ENCODE assay signal across 15 cellular contexts in genomic region chr21:31316072-31316471, GRCh38. TPM values are rescaled to one million over a fixed set of nuclear protein-coding genes. Genes with fewer than 3 reads are reported as not detected.
DNase-seq lines count a peak whose midpoint lies in the region; ATAC-seq and TF ChIP-seq lines count a peak whose summit lies in the region.
"Had no signal": no experiment of that assay in that cellular context is flagged by ENCODE, and none has a peak within 500 bp of the region (broad histone marks: within the 10 kb centered on the region; RNA-seq: fewer than 3 reads in every experiment).

No MANE protein-coding gene starts in this region.

- H3K4me1 ChIP-seq in HCT116 (ENCODE audit: control insufficient read depth in 1 of 2, insufficient read depth in 2 of 2, low read length in 2 of 2), result peaks cover 61 to 82% of the 10 kb centered on the region in 2 experiments
- peaks cover 8% of the 10 kb centered on the region for H3K4me1 ChIP-seq in endodermal cell (ENCODE audit: control insufficient read depth, insufficient read depth, low read length)
- H3K4me1 ChIP-seq in psoas muscle, result no peaks in the 10 kb centered on the region
- H3K4me1 ChIP-seq: Caco-2, HAP-1 had no signal

- peaks cover 20% of the 10 kb centered on the region for H3K4me1 Mint-ChIP-seq in WTC11
- peaks cover 24% of the 10 kb centered on the region for H3K4me1 Mint-ChIP-seq in endodermal cell

- H3K36me3 Mint-ChIP-seq in WTC11 (no peaks in the 10 kb centered on the region), endodermal cell (ENCODE audit: low read depth) (peaks cover 2% of the 10 kb centered on the region)

- no peak overlapping the region for H2AFZ ChIP-seq in HCT116 (ENCODE audit: low read depth, low read length, poor library complexity, severe bottlenecking)

- TSS peak; percentile 43 for BruUV-seq in HCT116 (replicated peaks; lab: Mats Ljungman, UMichigan)

- H4K20me1 ChIP-seq in HCT116 (ENCODE audit: insufficient read depth), result no peaks in the 10 kb centered on the region

- H3K9ac ChIP-seq in HCT116 (ENCODE audit: low read length) (peak overlapping the region; percentile 40), endodermal cell (ENCODE audit: extremely low read depth, low read length, poor library complexity, severe bottlenecking) (no peak overlapping the region)

- peak overlapping the region; percentile 76 for H3K27ac Mint-ChIP-seq in WTC11
- peak overlapping the region; percentile 27 for H3K27ac Mint-ChIP-seq in endodermal cell
- H3K27ac Mint-ChIP-seq: CD4-positive, alpha-beta memory T cell had no signal

- DNase-seq in HCT116 (ENCODE audit: low read depth, low spot score) (no peak), WTC11 (ENCODE audit: low spot score) (no peak), endodermal cell (no peak), UCSD-AML1 (lab: John Stamatoyannopoulos, UW; ENCODE audit: unreplicated experiment) (no peak), T-helper 9 cell (no peak), psoas muscle (no peak)
- no peak for DNase-seq in activated CD4-positive, alpha-beta T cell treated with anti-CD3 and anti-CD28 coated beads, Interleukin-2, amount 50 U/mL, for 48 hours
- DNase-seq: Caco-2; CD4-positive, alpha-beta memory T cell; DMS153; DND-41; GDM1; GOT3 had no signal

- CTCF ChIA-PET in HCT116 (lab: Charles Lee), result no interaction called here
- CTCF ChIA-PET in WTC11 (lab: Charles Lee), result no interaction called here

- no peaks in the 10 kb centered on the region for H3K9me3 Mint-ChIP-seq in WTC11
- H3K9me3 Mint-ChIP-seq in endodermal cell, result no peaks in the 10 kb centered on the region
- H3K9me3 Mint-ChIP-seq: CD4-positive, alpha-beta memory T cell had no signal

- H3K4me3 Mint-ChIP-seq in WTC11 (no peak overlapping the region), endodermal cell (no peak overlapping the region)
- H3K4me3 Mint-ChIP-seq: CD4-positive, alpha-beta memory T cell had no signal

- POLR2A ChIA-PET in HCT116 (lab: Charles Lee) (interaction anchor here (0.6 to 1.7 kb wide), 2 partner anchors 51 to 243 kb away, joined by 3 to 6 read pairs; no protein-coding TSS in a partner anchor), WTC11 (lab: Charles Lee) (no interaction called here)

- H3K9me2 ChIP-seq in HCT116 (ENCODE audit: insufficient read depth), result no peaks in the 10 kb centered on the region

- peak overlapping the region; percentile 62 for H3K4me2 ChIP-seq in HCT116 (ENCODE audit: low read length)

- H3K9me3 ChIP-seq in HCT116 (ENCODE audit: control insufficient read depth in 1 of 2, insufficient read depth in 1 of 2, low read depth in 1 of 2, low read length in 2 of 2) (no peaks in the 10 kb centered on the region), endodermal cell (ENCODE audit: control insufficient read depth, low read length) (no peaks in the 10 kb centered on the region), psoas muscle (no peaks in the 10 kb centered on the region)
- H3K9me3 ChIP-seq: Caco-2, HAP-1 had no signal

- TF ChIP-seq POLR2A in HCT116 (IDR thresholded peaks at IDR 0.05; ENCODE audit: borderline replicate concordance, extremely low read depth, insufficient read depth, insufficient read length), result no peak

- H3K27me3 Mint-ChIP-seq in WTC11 (ENCODE audit: low read depth) (no peaks in the 10 kb centered on the region), endodermal cell (ENCODE audit: insufficient read depth) (no peaks in the 10 kb centered on the region)
- H3K27me3 Mint-ChIP-seq: CD4-positive, alpha-beta memory T cell had no signal

- TF ChIP-seq CTCF in HCT116 (IDR thresholded peaks at IDR 0.05 in 2 of 3, conservative IDR thresholded peaks at IDR 0.05 in 1 of 3; ENCODE audit: borderline replicate concordance in 1 of 3, insufficient read depth in 1 of 3, low read depth in 2 of 3, low read length in 2 of 3), result no peak
- TF ChIP-seq CTCF in WTC11 (IDR thresholded peaks at IDR 0.05), result no peak
- no peak for TF ChIP-seq CTCF in endodermal cell (conservative IDR thresholded peaks at IDR 0.05)
- TF ChIP-seq CTCF in psoas muscle (IDR thresholded peaks at IDR 0.05), result no peak

- intact Hi-C loops in HCT116 (cut with micrococcal nuclease) (loop anchor here (2.0 kb wide), 1 partner anchor 33 kb away; no protein-coding TSS in a partner anchor), psoas muscle (cut with DNase I) (no loop called here)

- H3K79me2 ChIP-seq in HCT116 (ENCODE audit: insufficient read depth, low read length), result 0 out of 2 replicates have a peak, but pooled peaks cover 3% of the 10 kb centered on the region

- H3K27me3 ChIP-seq in HCT116 (ENCODE audit: insufficient read depth, low read length) (no peaks in the 10 kb centered on the region), endodermal cell (ENCODE audit: control insufficient read depth, insufficient read depth, low read length, poor library complexity, severe bottlenecking) (no peaks in the 10 kb centered on the region), psoas muscle (ENCODE audit: insufficient read depth in 3 of 3, low read length in 2 of 3) (no peaks in the 10 kb centered on the region)

- H3K27ac ChIP-seq in HCT116 (ENCODE audit: low read depth, low read length), result peak overlapping the region; percentile 96
- H3K27ac ChIP-seq in endodermal cell (ENCODE audit: low read depth, low read length), result no peak overlapping the region
- H3K27ac ChIP-seq in psoas muscle, result no peak overlapping the region

- RAD21 ChIA-PET in HCT116 (lab: Charles Lee; ENCODE audit: low non-redundant PET in 1 of 2, low total read pairs in 2 of 2, uncharacterized antibody in 2 of 2, unreplicated experiment in 2 of 2), result interaction anchor here in 1 of 2 experiments (1.0 kb wide), 1 partner anchor 265 kb away, joined by 3 read pairs; no protein-coding TSS in a partner anchor

- 77 to 100% methylated on average over 2 to 3 of the region's 3 CpGs for WGBS in endodermal cell (ENCODE audit: insufficient coverage in 1 of 2, insufficient read length in 1 of 2), 2 experiments
- WGBS in psoas muscle, 3 donors, result 87 to 93% (median 92%) methylated on average over 3 of the region's 3 CpGs

- peak; percentile 5 for ATAC-seq in HCT116
- ATAC-seq in WTC11, result no peak
- ATAC-seq in psoas muscle, result no peak
- ATAC-seq: GM12878 had no signal

- no peak for TF ChIP-seq RAD21 in HCT116 (IDR thresholded peaks at IDR 0.05; ENCODE audit: low read depth)

- peak overlapping the region in 1 of 2 experiments; percentile 26; a peak in 2 of 4 replicates for H3K4me3 ChIP-seq in HCT116 (replicated peaks in 1 of 2; ENCODE audit: low read depth in 1 of 2, low read length in 2 of 2)
- H3K4me3 ChIP-seq in endodermal cell (ENCODE audit: low read length), result peak overlapping the region; percentile 7
- no peak overlapping the region for H3K4me3 ChIP-seq in psoas muscle
- H3K4me3 ChIP-seq: GM12878, HAP-1 had no signal

- no peaks in the 10 kb centered on the region for H3K36me3 ChIP-seq in HCT116 (ENCODE audit: control insufficient read depth in 1 of 2, insufficient read depth in 2 of 2, low read length in 2 of 2)
- no peaks in the 10 kb centered on the region for H3K36me3 ChIP-seq in endodermal cell (ENCODE audit: control insufficient read depth, insufficient read depth, low read length)
- no peaks in the 10 kb centered on the region for H3K36me3 ChIP-seq in psoas muscle (ENCODE audit: insufficient read depth in 1 of 2, low read depth in 1 of 2)
- H3K36me3 ChIP-seq: HAP-1 had no signal

TF ChIP-seq in HCT116, 20 proteins besides CTCF, POLR2A, EP300 and RAD21 (continues in another document):
- no peak for TF ChIP-seq EGR1 (IDR thresholded peaks at IDR 0.05; ENCODE audit: low read depth)
- TF ChIP-seq SIN3A (IDR thresholded peaks at IDR 0.05; ENCODE audit: low read depth), result no peak
- TF ChIP-seq CBX3 (IDR thresholded peaks at IDR 0.05; ENCODE audit: low read depth), result no peak
- no peak for TF ChIP-seq TCF7L2 (IDR thresholded peaks at IDR 0.05; ENCODE audit: borderline replicate concordance, extremely low read depth, insufficient read depth, insufficient read length)

TF ChIP-seq in WTC11, 78 proteins besides CTCF, POLR2A, EP300 and RAD21 (continues in another document):
- TF ChIP-seq STAT6 (CRISPR knock-in tag; conservative IDR thresholded peaks at IDR 0.05; ENCODE audit: low read depth), result no peak
- TF ChIP-seq ESRRA (CRISPR knock-in tag; IDR thresholded peaks at IDR 0.05; ENCODE audit: borderline replicate concordance), result no peak
- TF ChIP-seq ZNF263 (CRISPR knock-in tag; IDR thresholded peaks at IDR 0.05; ENCODE audit: low read depth), result no peak
- no peak for TF ChIP-seq SP1 (CRISPR knock-in tag; conservative IDR thresholded peaks at IDR 0.05)

RNA-seq across cellular contexts. Expression of gene TIAM1, which starts 28.0 kb away (rescaled TPM):
- total RNA-seq in HCT116 (2021; ENCODE audit: unreplicated experiment), result 47.8 TPM
- 19.5 and 23.1 TPM in 2 replicates for polyA plus RNA-seq in HCT116 (2012)
- total RNA-seq in WTC11 (2021), result 25.2 to 28.7 TPM (median 28.2 TPM) in 3 replicates
- 10 to 100 TPM; 29.4 to 33.3 TPM for total RNA-seq in endodermal cell
- 23.9 TPM for polyA plus RNA-seq in endodermal cell (2013, experiment 1 of 2)
- 24.3 TPM for polyA plus RNA-seq in endodermal cell (2013, experiment 2 of 2)
- 1 to 10 TPM in 2 of 4 donors, under 1 TPM in 2; 0.75 to 1.7 (median 0.96) TPM for total RNA-seq in psoas muscle
- under 1 TPM; 0.21 to 0.35 (median 0.31) TPM for polyA plus RNA-seq in psoas muscle
